ENCODE assay signal across 16 cellular contexts in genomic region chr13:32147193-32147592, GRCh38.
DNase-seq lines count a peak whose midpoint lies in the region; ATAC-seq and TF ChIP-seq lines count a peak whose summit lies in the region.
"Had no signal": no experiment of that assay in that cellular context is flagged by ENCODE, and none has a peak within 500 bp of the region (broad histone marks: within the 10 kb centered on the region; RNA-seq: fewer than 3 reads in every experiment).

No MANE protein-coding gene starts in this region.

- intact Hi-C loops in left ventricle myocardium inferior (cut with micrococcal nuclease), result no loop called here
- intact Hi-C loops in heart left ventricle (cut with DNase I), result no loop called here
- intact Hi-C loops in tibial artery (cut with DNase I; ENCODE audit: low total_unique reads), result no loop called here
- intact Hi-C loops in upper lobe of right lung (cut with DNase I), result no loop called here

- 90 to 93% (median 91%) methylated on average over 2 of the region's 2 CpGs for WGBS in heart left ventricle, 4 donors

- no peak for ATAC-seq in heart left ventricle
- no peak for ATAC-seq in HG03571 (IDR thresholded peaks at IDR 0.05; ENCODE audit: unreplicated experiment)
- ATAC-seq in upper lobe of right lung, result no peak
- ATAC-seq: GM12878, K562 had no signal

- H3K4me3 ChIP-seq in left ventricle myocardium inferior, result no peak overlapping the region
- H3K4me3 ChIP-seq in heart left ventricle, result no peak overlapping the region
- H3K4me3 ChIP-seq in tibial artery, result no peak overlapping the region
- no peak overlapping the region for H3K4me3 ChIP-seq in upper lobe of right lung
- H3K4me3 ChIP-seq: BLaER1 treated with 17β-estradiol and CSF1 and Interleukin-3, amounts not matched to agents 10 nM and 100 nM; GM12878; K562 had no signal

- peaks cover 5% of the 10 kb centered on the region for H3K4me1 Mint-ChIP-seq in nephron progenitor cell
- H3K4me1 Mint-ChIP-seq: CD4-positive, CD25-positive, alpha-beta regulatory T cell had no signal

- DNase-seq in left ventricle myocardium inferior (no peak), heart left ventricle (no peak), nephron progenitor cell (no peak), tibial artery (no peak), NCI-H526 treated with DMSO at 0.1 percent for 48 hours (lab: John Stamatoyannopoulos, UW) (no peak), upper lobe of right lung (no peak)
- DNase-seq: ACHN; Calu3; CD4-positive, CD25-positive, alpha-beta regulatory T cell; DMS79; GOT3; H9 had no signal

- no peaks in the 10 kb centered on the region for H3K9me3 Mint-ChIP-seq in nephron progenitor cell
- H3K9me3 Mint-ChIP-seq: H9 had no signal

- H3K27me3 Mint-ChIP-seq in nephron progenitor cell (ENCODE audit: low read depth, poor library complexity), result peaks cover 3% of the 10 kb centered on the region
- H3K27me3 Mint-ChIP-seq: CD4-positive, CD25-positive, alpha-beta regulatory T cell had no signal

- peak overlapping the region; percentile 33 for H3K27ac ChIP-seq in left ventricle myocardium inferior (replicated peaks)
- peak overlapping the region in 4 of 12 donors; percentile 11 to 62 (median 42) for H3K27ac ChIP-seq in heart left ventricle
- peak overlapping the region; percentile 56 to 63 for H3K27ac ChIP-seq in tibial artery
- no peak overlapping the region for H3K27ac ChIP-seq in upper lobe of right lung
- H3K27ac ChIP-seq: BLaER1 treated with 17β-estradiol and CSF1 and Interleukin-3, amounts not matched to agents 10 nM and 100 nM had no signal

- no peaks in the 10 kb centered on the region for H3K36me3 Mint-ChIP-seq in nephron progenitor cell (ENCODE audit: low read depth)
- H3K36me3 Mint-ChIP-seq: CD4-positive, CD25-positive, alpha-beta regulatory T cell had no signal

- H3K27me3 ChIP-seq in left ventricle myocardium inferior (ENCODE audit: low read depth), result no peaks in the 10 kb centered on the region
- H3K27me3 ChIP-seq in heart left ventricle, result no peaks in the 10 kb centered on the region
- no peaks in the 10 kb centered on the region for H3K27me3 ChIP-seq in tibial artery
- no peaks in the 10 kb centered on the region for H3K27me3 ChIP-seq in upper lobe of right lung
- H3K27me3 ChIP-seq: BLaER1 treated with 17β-estradiol and CSF1 and Interleukin-3, amounts not matched to agents 10 nM and 100 nM had no signal

- no peak for TF ChIP-seq POLR2A in heart left ventricle (IDR thresholded peaks at IDR 0.05)

- H3K4me1 ChIP-seq in left ventricle myocardium inferior (peaks cover 50% of the 10 kb centered on the region), heart left ventricle (peaks cover 0 to 46% (median 19%) of the 10 kb centered on the region in 12 donors), tibial artery (peaks cover 0 to 53% (median 18%) of the 10 kb centered on the region in 4 donors), upper lobe of right lung (peaks cover 6% of the 10 kb centered on the region)
- H3K4me1 ChIP-seq: BLaER1 treated with 17β-estradiol and CSF1 and Interleukin-3, amounts not matched to agents 10 nM and 100 nM had no signal

- H3K27ac Mint-ChIP-seq in nephron progenitor cell, result peak overlapping the region; percentile 61
- H3K27ac Mint-ChIP-seq: CD4-positive, CD25-positive, alpha-beta regulatory T cell; H9 had no signal

- H3K9me3 ChIP-seq in left ventricle myocardium inferior (replicated peaks), result no peaks in the 10 kb centered on the region
- no peaks in the 10 kb centered on the region for H3K9me3 ChIP-seq in heart left ventricle
- no peaks in the 10 kb centered on the region for H3K9me3 ChIP-seq in tibial artery
- no peaks in the 10 kb centered on the region for H3K9me3 ChIP-seq in upper lobe of right lung

- H3K36me3 ChIP-seq in left ventricle myocardium inferior, result peaks cover 31% of the 10 kb centered on the region
- peaks cover 0 to 51% (median 12%) of the 10 kb centered on the region in 9 donors for H3K36me3 ChIP-seq in heart left ventricle
- peaks cover 0 to 9% (median 0%) of the 10 kb centered on the region in 3 donors for H3K36me3 ChIP-seq in tibial artery
- H3K36me3 ChIP-seq in upper lobe of right lung, result no peaks in the 10 kb centered on the region
- H3K36me3 ChIP-seq: BLaER1 treated with 17β-estradiol and CSF1 and Interleukin-3, amounts not matched to agents 10 nM and 100 nM had no signal

- TF ChIP-seq CTCF in left ventricle myocardium inferior (IDR thresholded peaks at IDR 0.05; ENCODE audit: borderline replicate concordance), result no peak
- TF ChIP-seq CTCF in heart left ventricle (IDR thresholded peaks at IDR 0.05), result no peak
- no peak for TF ChIP-seq CTCF in nephron progenitor cell (IDR thresholded peaks at IDR 0.05)
- no peak for TF ChIP-seq CTCF in tibial artery (IDR thresholded peaks at IDR 0.05)
- no peak for TF ChIP-seq CTCF in upper lobe of right lung (IDR thresholded peaks at IDR 0.05)

- H3K4me3 Mint-ChIP-seq in nephron progenitor cell, result no peak overlapping the region
- H3K4me3 Mint-ChIP-seq: CD4-positive, CD25-positive, alpha-beta regulatory T cell; H9 had no signal
